ENCODE assay signal across 1 cellular context in the genomic region with DNA sequence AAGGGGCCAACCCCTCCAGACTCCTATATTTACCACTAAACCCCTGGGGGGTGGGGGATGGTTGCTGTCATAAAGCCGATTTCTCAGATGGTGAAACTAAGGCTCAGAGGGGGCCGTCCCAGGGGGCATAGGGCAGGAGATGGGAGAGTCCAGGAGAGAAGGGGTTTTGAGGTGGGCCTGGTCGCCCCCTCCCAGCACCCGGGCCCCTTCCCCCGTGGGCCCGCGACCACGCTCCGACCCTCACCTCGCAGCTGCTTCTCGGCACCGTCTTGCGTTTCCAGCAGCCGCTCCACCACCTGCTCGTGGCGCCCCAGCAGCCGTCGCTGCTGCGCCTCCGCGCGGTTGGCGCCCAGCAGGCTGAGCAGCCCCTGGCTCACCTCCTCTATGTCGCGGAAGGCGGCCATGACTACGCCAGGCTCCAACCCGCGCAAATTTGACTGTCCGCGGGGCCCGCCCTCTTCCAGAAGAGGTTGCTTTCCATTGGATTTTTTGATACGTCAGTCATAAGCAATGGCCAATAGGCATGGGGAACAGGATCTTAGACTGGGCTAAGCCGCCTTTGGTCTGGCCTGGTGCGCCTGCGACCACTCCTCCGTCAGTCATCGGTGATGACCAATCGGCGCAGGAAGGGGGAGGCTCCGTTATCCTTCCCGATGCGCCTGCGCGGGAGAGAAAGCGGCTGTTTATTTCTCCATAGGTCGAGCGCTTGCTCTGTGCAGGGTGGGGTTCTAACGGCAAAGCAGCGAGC.
TF ChIP-seq lines count a peak whose summit lies in the region.

A gene with protein sequence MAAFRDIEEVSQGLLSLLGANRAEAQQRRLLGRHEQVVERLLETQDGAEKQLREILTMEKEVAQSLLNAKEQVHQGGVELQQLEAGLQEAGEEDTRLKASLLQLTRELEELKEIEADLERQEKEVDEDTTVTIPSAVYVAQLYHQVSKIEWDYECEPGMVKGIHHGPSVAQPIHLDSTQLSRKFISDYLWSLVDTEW (minus strand): TSS at position 410 of the 748 bp plus-strand sequence. CDS start 6 bp downstream, at position 404.

TF ChIP-seq in HEK293, 187 proteins besides CTCF, POLR2A, EP300 and RAD21 (continued from another document and continues in another):
- TF ChIP-seq, protein P1, sequence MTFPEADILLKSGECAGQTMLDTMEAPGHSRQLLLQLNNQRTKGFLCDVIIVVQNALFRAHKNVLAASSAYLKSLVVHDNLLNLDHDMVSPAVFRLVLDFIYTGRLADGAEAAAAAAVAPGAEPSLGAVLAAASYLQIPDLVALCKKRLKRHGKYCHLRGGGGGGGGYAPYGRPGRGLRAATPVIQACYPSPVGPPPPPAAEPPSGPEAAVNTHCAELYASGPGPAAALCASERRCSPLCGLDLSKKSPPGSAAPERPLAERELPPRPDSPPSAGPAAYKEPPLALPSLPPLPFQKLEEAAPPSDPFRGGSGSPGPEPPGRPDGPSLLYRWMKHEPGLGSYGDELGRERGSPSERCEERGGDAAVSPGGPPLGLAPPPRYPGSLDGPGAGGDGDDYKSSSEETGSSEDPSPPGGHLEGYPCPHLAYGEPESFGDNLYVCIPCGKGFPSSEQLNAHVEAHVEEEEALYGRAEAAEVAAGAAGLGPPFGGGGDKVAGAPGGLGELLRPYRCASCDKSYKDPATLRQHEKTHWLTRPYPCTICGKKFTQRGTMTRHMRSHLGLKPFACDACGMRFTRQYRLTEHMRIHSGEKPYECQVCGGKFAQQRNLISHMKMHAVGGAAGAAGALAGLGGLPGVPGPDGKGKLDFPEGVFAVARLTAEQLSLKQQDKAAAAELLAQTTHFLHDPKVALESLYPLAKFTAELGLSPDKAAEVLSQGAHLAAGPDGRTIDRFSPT (tag by site-specific recombination; IDR thresholded peaks at IDR 0.05) = no peak
- TF ChIP-seq, protein P2, sequence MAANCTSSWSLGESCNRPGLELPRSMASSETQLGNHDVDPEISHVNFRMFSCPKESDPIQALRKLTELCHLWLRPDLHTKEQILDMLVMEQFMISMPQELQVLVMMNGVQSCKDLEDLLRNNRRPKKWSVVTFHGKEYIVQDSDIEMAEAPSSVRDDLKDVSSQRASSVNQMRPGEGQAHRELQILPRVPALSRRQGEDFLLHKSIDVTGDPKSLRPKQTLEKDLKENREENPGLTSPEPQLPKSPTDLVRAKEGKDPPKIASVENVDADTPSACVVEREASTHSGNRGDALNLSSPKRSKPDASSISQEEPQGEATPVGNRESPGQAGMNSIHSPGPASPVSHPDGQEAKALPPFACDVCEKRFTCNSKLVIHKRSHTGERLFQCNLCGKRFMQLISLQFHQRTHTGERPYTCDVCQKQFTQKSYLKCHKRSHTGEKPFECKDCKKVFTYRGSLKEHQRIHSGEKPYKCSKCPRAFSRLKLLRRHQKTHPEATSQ (tag by site-specific recombination; IDR thresholded peaks at IDR 0.05) = no peak
- no peak for TF ChIP-seq ZNF558 (tag by site-specific recombination; IDR thresholded peaks at IDR 0.05)
- no peak for TF ChIP-seq ZNF311 (tag by site-specific recombination; IDR thresholded peaks at IDR 0.05; ENCODE audit: borderline replicate concordance)
- TF ChIP-seq ZNF23 (tag by site-specific recombination; IDR thresholded peaks at IDR 0.05; ENCODE audit: borderline replicate concordance) = no peak
- TF ChIP-seq RBAK (tag by site-specific recombination; IDR thresholded peaks at IDR 0.05) = no peak
- no peak for TF ChIP-seq ZNF214 (tag by site-specific recombination; IDR thresholded peaks at IDR 0.05; ENCODE audit: borderline replicate concordance)
- TF ChIP-seq ZNF747 (tag by site-specific recombination; IDR thresholded peaks at IDR 0.05) = no peak
- no peak for TF ChIP-seq REPIN1 (tag by site-specific recombination; IDR thresholded peaks at IDR 0.05; ENCODE audit: low read depth)
- TF ChIP-seq SALL2 (tag by site-specific recombination; IDR thresholded peaks at IDR 0.05; ENCODE audit: borderline replicate concordance) = no peak
- no peak for TF ChIP-seq FEZF1 (tag by site-specific recombination; IDR thresholded peaks at IDR 0.05)
- TF ChIP-seq ZFP69B (tag by site-specific recombination; IDR thresholded peaks at IDR 0.05) = peak; percentile 57; the same call in 1 of the 2 replicates
- peak; percentile 76 for TF ChIP-seq SP7 (tag by site-specific recombination; IDR thresholded peaks at IDR 0.05)
- no peak; the same call in none of the 2 replicates for TF ChIP-seq ZFHX2 (tag by site-specific recombination; conservative IDR thresholded peaks at IDR 0.05)
- TF ChIP-seq ZNF596 (tag by site-specific recombination; IDR thresholded peaks at IDR 0.05) = no peak
- peak; percentile 79 for TF ChIP-seq GLIS1 (tag by site-specific recombination; IDR thresholded peaks at IDR 0.05)
- TF ChIP-seq, protein P3, sequence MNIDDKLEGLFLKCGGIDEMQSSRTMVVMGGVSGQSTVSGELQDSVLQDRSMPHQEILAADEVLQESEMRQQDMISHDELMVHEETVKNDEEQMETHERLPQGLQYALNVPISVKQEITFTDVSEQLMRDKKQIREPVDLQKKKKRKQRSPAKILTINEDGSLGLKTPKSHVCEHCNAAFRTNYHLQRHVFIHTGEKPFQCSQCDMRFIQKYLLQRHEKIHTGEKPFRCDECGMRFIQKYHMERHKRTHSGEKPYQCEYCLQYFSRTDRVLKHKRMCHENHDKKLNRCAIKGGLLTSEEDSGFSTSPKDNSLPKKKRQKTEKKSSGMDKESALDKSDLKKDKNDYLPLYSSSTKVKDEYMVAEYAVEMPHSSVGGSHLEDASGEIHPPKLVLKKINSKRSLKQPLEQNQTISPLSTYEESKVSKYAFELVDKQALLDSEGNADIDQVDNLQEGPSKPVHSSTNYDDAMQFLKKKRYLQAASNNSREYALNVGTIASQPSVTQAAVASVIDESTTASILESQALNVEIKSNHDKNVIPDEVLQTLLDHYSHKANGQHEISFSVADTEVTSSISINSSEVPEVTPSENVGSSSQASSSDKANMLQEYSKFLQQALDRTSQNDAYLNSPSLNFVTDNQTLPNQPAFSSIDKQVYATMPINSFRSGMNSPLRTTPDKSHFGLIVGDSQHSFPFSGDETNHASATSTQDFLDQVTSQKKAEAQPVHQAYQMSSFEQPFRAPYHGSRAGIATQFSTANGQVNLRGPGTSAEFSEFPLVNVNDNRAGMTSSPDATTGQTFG (tag by site-specific recombination; IDR thresholded peaks at IDR 0.05; ENCODE audit: borderline replicate concordance) = no peak
- TF ChIP-seq, protein P4, sequence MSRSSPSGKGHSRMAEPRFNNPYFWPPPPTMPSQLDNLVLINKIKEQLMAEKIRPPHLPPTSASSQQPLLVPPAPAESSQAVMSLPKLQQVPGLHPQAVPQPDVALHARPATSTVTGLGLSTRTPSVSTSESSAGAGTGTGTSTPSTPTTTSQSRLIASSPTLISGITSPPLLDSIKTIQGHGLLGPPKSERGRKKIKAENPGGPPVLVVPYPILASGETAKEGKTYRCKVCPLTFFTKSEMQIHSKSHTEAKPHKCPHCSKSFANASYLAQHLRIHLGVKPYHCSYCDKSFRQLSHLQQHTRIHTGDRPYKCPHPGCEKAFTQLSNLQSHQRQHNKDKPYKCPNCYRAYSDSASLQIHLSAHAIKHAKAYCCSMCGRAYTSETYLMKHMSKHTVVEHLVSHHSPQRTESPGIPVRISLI (tag by site-specific recombination; IDR thresholded peaks at IDR 0.05) = no peak
- TF ChIP-seq ZNF354C (tag by site-specific recombination; IDR thresholded peaks at IDR 0.05; ENCODE audit: borderline replicate concordance, low read depth) = no peak
- TF ChIP-seq, protein P5, sequence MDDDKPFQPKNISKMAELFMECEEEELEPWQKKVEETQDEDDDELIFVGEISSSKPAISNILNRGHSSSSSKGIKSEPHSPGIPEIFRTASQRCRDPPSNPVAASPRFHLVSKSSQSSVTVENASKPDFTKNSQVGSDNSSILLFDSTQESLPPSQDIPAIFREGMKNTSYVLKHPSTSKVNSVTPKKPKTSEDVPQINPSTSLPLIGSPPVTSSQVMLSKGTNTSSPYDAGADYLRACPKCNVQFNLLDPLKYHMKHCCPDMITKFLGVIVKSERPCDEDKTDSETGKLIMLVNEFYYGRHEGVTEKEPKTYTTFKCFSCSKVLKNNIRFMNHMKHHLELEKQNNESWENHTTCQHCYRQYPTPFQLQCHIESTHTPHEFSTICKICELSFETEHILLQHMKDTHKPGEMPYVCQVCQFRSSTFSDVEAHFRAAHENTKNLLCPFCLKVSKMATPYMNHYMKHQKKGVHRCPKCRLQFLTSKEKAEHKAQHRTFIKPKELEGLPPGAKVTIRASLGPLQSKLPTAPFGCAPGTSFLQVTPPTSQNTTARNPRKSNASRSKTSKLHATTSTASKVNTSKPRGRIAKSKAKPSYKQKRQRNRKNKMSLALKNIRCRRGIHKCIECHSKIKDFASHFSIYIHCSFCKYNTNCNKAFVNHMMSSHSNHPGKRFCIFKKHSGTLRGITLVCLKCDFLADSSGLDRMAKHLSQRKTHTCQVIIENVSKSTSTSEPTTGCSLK (tag by site-specific recombination; IDR thresholded peaks at IDR 0.05) = no peak
- TF ChIP-seq, protein P6, sequence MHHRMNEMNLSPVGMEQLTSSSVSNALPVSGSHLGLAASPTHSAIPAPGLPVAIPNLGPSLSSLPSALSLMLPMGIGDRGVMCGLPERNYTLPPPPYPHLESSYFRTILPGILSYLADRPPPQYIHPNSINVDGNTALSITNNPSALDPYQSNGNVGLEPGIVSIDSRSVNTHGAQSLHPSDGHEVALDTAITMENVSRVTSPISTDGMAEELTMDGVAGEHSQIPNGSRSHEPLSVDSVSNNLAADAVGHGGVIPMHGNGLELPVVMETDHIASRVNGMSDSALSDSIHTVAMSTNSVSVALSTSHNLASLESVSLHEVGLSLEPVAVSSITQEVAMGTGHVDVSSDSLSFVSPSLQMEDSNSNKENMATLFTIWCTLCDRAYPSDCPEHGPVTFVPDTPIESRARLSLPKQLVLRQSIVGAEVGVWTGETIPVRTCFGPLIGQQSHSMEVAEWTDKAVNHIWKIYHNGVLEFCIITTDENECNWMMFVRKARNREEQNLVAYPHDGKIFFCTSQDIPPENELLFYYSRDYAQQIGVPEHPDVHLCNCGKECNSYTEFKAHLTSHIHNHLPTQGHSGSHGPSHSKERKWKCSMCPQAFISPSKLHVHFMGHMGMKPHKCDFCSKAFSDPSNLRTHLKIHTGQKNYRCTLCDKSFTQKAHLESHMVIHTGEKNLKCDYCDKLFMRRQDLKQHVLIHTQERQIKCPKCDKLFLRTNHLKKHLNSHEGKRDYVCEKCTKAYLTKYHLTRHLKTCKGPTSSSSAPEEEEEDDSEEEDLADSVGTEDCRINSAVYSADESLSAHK (tag by site-specific recombination; IDR thresholded peaks at IDR 0.05) = peak; percentile 38; the same call in 1 of the 2 replicates
- TF ChIP-seq, protein P7, sequence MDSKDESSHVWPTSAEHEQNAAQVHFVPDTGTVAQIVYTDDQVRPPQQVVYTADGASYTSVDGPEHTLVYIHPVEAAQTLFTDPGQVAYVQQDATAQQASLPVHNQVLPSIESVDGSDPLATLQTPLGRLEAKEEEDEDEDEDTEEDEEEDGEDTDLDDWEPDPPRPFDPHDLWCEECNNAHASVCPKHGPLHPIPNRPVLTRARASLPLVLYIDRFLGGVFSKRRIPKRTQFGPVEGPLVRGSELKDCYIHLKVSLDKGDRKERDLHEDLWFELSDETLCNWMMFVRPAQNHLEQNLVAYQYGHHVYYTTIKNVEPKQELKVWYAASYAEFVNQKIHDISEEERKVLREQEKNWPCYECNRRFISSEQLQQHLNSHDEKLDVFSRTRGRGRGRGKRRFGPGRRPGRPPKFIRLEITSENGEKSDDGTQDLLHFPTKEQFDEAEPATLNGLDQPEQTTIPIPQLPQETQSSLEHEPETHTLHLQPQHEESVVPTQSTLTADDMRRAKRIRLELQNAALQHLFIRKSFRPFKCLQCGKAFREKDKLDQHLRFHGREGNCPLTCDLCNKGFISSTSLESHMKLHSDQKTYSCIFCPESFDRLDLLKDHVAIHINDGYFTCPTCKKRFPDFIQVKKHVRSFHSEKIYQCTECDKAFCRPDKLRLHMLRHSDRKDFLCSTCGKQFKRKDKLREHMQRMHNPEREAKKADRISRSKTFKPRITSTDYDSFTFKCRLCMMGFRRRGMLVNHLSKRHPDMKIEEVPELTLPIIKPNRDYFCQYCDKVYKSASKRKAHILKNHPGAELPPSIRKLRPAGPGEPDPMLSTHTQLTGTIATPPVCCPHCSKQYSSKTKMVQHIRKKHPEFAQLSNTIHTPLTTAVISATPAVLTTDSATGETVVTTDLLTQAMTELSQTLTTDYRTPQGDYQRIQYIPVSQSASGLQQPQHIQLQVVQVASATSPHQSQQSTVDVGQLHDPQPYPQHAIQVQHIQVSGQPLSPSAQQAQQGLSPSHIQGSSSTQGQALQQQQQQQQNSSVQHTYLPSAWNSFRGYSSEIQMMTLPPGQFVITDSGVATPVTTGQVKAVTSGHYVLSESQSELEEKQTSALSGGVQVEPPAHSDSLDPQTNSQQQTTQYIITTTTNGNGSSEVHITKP (tag by site-specific recombination; IDR thresholded peaks at IDR 0.05) = peak; percentile 43; the same call in 1 of the 2 replicates
- TF ChIP-seq ZBTB17 (tag by site-specific recombination; IDR thresholded peaks at IDR 0.05) = 0 out of 2 replicates have a peak, but pooled peaks have one; percentile 22
- no peak; the same call in 1 of the 2 replicates for TF ChIP-seq ZBTB20 (tag by site-specific recombination; IDR thresholded peaks at IDR 0.05)
- TF ChIP-seq ZNF133 (tag by site-specific recombination; IDR thresholded peaks at IDR 0.05) = no peak
- TF ChIP-seq ZNF174 (tag by site-specific recombination; IDR thresholded peaks at IDR 0.05) = no peak
- TF ChIP-seq SCRT2 (tag by site-specific recombination; IDR thresholded peaks at IDR 0.05) = no peak
- TF ChIP-seq, protein P8, sequence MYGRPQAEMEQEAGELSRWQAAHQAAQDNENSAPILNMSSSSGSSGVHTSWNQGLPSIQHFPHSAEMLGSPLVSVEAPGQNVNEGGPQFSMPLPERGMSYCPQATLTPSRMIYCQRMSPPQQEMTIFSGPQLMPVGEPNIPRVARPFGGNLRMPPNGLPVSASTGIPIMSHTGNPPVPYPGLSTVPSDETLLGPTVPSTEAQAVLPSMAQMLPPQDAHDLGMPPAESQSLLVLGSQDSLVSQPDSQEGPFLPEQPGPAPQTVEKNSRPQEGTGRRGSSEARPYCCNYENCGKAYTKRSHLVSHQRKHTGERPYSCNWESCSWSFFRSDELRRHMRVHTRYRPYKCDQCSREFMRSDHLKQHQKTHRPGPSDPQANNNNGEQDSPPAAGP (tag by site-specific recombination; IDR thresholded peaks at IDR 0.05) = peak; percentile 82
- no peak for TF ChIP-seq ZNF664 (tag by site-specific recombination; IDR thresholded peaks at IDR 0.05)
- TF ChIP-seq ZNF548 (tag by site-specific recombination; IDR thresholded peaks at IDR 0.05) = no peak
- TF ChIP-seq, protein P9, sequence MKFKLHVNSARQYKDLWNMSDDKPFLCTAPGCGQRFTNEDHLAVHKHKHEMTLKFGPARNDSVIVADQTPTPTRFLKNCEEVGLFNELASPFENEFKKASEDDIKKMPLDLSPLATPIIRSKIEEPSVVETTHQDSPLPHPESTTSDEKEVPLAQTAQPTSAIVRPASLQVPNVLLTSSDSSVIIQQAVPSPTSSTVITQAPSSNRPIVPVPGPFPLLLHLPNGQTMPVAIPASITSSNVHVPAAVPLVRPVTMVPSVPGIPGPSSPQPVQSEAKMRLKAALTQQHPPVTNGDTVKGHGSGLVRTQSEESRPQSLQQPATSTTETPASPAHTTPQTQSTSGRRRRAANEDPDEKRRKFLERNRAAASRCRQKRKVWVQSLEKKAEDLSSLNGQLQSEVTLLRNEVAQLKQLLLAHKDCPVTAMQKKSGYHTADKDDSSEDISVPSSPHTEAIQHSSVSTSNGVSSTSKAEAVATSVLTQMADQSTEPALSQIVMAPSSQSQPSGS (tag by site-specific recombination; IDR thresholded peaks at IDR 0.05; ENCODE audit: low read depth) = no peak
- no peak for TF ChIP-seq ZNF549 (tag by site-specific recombination; IDR thresholded peaks at IDR 0.05)
- no peak for TF ChIP-seq ZNF416 (tag by site-specific recombination; IDR thresholded peaks at IDR 0.05)
- peak; percentile 75; the same call in 1 of the 2 replicates for TF ChIP-seq TCF7L2 (IDR thresholded peaks at IDR 0.05; ENCODE audit: borderline replicate concordance, low read depth, low read length)
- no peak; the same call in 1 of the 2 replicates for TF ChIP-seq ZNF394 (tag by site-specific recombination; IDR thresholded peaks at IDR 0.05; ENCODE audit: borderline replicate concordance)
- no peak for TF ChIP-seq ZNF571 (tag by site-specific recombination; IDR thresholded peaks at IDR 0.05)
